Comparison of ENCODE assay signal across 1 cellular context in genomic region chr9:15253786-15254185, GRCh38.
TF ChIP-seq lines count a peak whose summit lies in the region.

No MANE protein-coding gene starts in this region.

TF ChIP-seq in IMR-90, 13 proteins besides CTCF, POLR2A, EP300 and RAD21:
- TF ChIP-seq ELK1 (IDR thresholded peaks at IDR 0.05; ENCODE audit: borderline replicate concordance, low read depth, low read length) (no peak), FOS (IDR thresholded peaks at IDR 0.05; ENCODE audit: low read depth, low read length) (no peak), USF2 (IDR thresholded peaks at IDR 0.05; ENCODE audit: low read depth, low read length) (no peak), MXI1 (IDR thresholded peaks at IDR 0.05; ENCODE audit: borderline replicate concordance, low read depth, low read length) (no peak), MAZ (IDR thresholded peaks at IDR 0.05; ENCODE audit: borderline replicate concordance, low read depth, low read length) (no peak), RFX5 (IDR thresholded peaks at IDR 0.05; ENCODE audit: low read depth, low read length) (no peak), CEBPB (IDR thresholded peaks at IDR 0.05; ENCODE audit: low read depth, low read length) (no peak)
TF ChIP-seq in IMR-90: peak in this region for 0.
